Comparison of ENCODE assay signal across 11 cellular contexts in the genomic region with DNA sequence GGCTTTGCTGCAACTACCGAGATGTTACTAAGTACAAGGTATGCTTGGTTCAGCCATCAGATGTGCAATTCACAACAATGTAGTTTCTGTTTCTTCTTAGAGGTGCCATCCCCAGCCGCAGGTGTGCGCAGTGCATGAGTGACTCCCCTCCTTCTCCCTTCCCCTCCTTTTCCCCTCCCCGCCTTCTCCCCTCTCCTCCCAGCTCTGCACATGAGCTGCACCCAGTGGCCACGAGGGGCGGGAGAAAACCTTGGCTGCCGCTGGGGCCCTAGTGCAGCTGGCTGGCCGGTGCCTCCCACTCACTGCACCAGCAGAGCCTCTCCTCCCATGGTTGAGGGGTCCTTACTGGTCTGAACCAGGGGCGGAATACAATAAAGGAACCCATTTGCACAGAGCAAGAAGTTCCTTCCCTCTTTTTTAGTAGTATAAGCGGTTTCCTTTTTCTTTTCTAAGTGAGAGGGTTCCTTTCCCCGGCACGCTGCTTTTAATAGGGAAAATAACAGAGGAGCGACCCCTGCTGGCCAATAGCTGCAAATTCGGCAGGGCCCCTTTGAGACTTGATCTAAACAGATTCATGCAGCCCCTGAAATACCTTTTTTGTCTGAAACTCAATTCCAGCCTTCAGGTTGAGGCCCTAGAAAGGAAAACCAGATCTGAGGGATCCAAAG. TPM values are rescaled to one million over a fixed set of nuclear protein-coding genes. Genes with fewer than 3 reads are reported as not detected.
DNase-seq lines count a peak whose midpoint lies in the region; ATAC-seq and TF ChIP-seq lines count a peak whose summit lies in the region.
"Had no signal": no experiment of that assay in that cellular context is flagged by ENCODE, and none has a peak within 500 bp of the region (broad histone marks: within the 10 kb centered on the region; RNA-seq: fewer than 3 reads in every experiment).

No MANE protein-coding gene starts in this region.

- POLR2A ChIA-PET in A673 (lab: Charles Lee; ENCODE audit: low non-redundant PET), result no interaction called here

- H3K4me3 ChIP-seq in A673 (ENCODE audit: low read depth, low read length, poor library complexity, severe bottlenecking) (no peak overlapping the region), GM12864 (ENCODE audit: low read depth, low read length) (no peak overlapping the region), mucosa of descending colon (no peak overlapping the region)
- H3K4me3 ChIP-seq: ascending aorta, left lung had no signal

- ATAC-seq in mucosa of descending colon, result no peak
- no peak for ATAC-seq in GM21529 (IDR thresholded peaks at IDR 0.05; ENCODE audit: unreplicated experiment)
- ATAC-seq in left colon, result no peak
- ATAC-seq: left lung had no signal

- peak; percentile 40 for TF ChIP-seq CTCF in A673 (conservative IDR thresholded peaks at IDR 0.05; ENCODE audit: low read depth, low read length)
- peak; percentile 61 for TF ChIP-seq CTCF in GM12864 (IDR thresholded peaks at IDR 0.05; ENCODE audit: low read depth, low read length, missing control alignments)
- TF ChIP-seq CTCF in glutamatergic neuron (IDR thresholded peaks at IDR 0.05; ENCODE audit: partially characterized antibody, unreplicated experiment), result peak; percentile 40
- no peak for TF ChIP-seq CTCF in mucosa of descending colon (IDR thresholded peaks at IDR 0.05)

- no peaks in the 10 kb centered on the region for H3K36me3 ChIP-seq in A673 (ENCODE audit: insufficient read depth, low read length, poor library complexity, severe bottlenecking)
- H3K36me3 ChIP-seq in mucosa of descending colon (ENCODE audit: low read depth), result no peaks in the 10 kb centered on the region
- H3K36me3 ChIP-seq: ascending aorta, left lung had no signal

- H3K9me3 ChIP-seq in A673 (ENCODE audit: low read depth, low read length, poor library complexity, severe bottlenecking), result no peaks in the 10 kb centered on the region
- H3K9me3 ChIP-seq in mucosa of descending colon, result peaks cover 5% of the 10 kb centered on the region

- intact Hi-C loops in A673 (cut with micrococcal nuclease; ENCODE audit: unreplicated experiment) (loop anchor here (10.0 kb wide), 1 partner anchor 1334 kb away; no protein-coding TSS in a partner anchor), mucosa of descending colon (cut with DNase I, micrococcal nuclease) (no loop called here), left colon (cut with DNase I, micrococcal nuclease) (no loop called here)

- H3K27ac Mint-ChIP-seq in glutamatergic neuron (ENCODE audit: unreplicated experiment), result no peak overlapping the region
- H3K27ac Mint-ChIP-seq: activated B cell treated with CpG ODN at 0.5 μM for 24 hours had no signal

- no peaks in the 10 kb centered on the region for H3K4me1 Mint-ChIP-seq in glutamatergic neuron (ENCODE audit: low read depth, unreplicated experiment)

- H3K27ac ChIP-seq in A673 (ENCODE audit: low read depth, low read length, poor library complexity, severe bottlenecking), result no peak overlapping the region
- H3K27ac ChIP-seq: ascending aorta, left lung had no signal

- no peaks in the 10 kb centered on the region for H3K27me3 ChIP-seq in A673 (replicated peaks; ENCODE audit: insufficient read depth, low read depth, low read length, poor library complexity)
- H3K27me3 ChIP-seq: ascending aorta, left lung had no signal

- H3K4me3 Mint-ChIP-seq in glutamatergic neuron (ENCODE audit: unreplicated experiment), result no peak overlapping the region
- H3K4me3 Mint-ChIP-seq: activated B cell treated with CpG ODN at 0.5 μM for 24 hours had no signal

- BruUV-seq in A673 (replicated peaks; lab: Mats Ljungman, UMichigan), result no TSS peak

- H3K9me3 Mint-ChIP-seq in glutamatergic neuron (ENCODE audit: unreplicated experiment), result no peaks in the 10 kb centered on the region

- CTCF ChIA-PET in A673 (lab: Charles Lee), result no interaction called here

- DNase-seq in A673 (ENCODE audit: low spot score), result peak; percentile 0
- no peak for DNase-seq in GM12864 (ENCODE audit: low read depth)
- DNase-seq in RPMI7951 (ENCODE audit: low read depth), result peak; percentile 8
- no peak for DNase-seq in glutamatergic neuron
- DNase-seq in mucosa of descending colon, result no peak
- no peak for DNase-seq in NK-92 (lab: John Stamatoyannopoulos, UW; ENCODE audit: unreplicated experiment)
- DNase-seq in left colon, result no peak
- DNase-seq: activated B cell treated with CpG ODN at 0.5 μM for 24 hours, left lung had no signal

- H3K36me3 Mint-ChIP-seq in glutamatergic neuron (ENCODE audit: unreplicated experiment), result peaks cover 6% of the 10 kb centered on the region

- H3K4me1 ChIP-seq in A673 (ENCODE audit: insufficient read depth, low read length, poor library complexity, severe bottlenecking) (no peaks in the 10 kb centered on the region), mucosa of descending colon (ENCODE audit: low read depth) (peaks cover 8% of the 10 kb centered on the region)
- H3K4me1 ChIP-seq: ascending aorta, left lung had no signal

- no peaks in the 10 kb centered on the region for H3K27me3 Mint-ChIP-seq in glutamatergic neuron (ENCODE audit: unreplicated experiment)

RNA-seq across cellular contexts. Expression of gene CCL15, which starts 7.8 kb away (rescaled TPM):
- total RNA-seq in A673 (2021) (not detected in 2 replicates), glutamatergic neuron (ENCODE audit: unreplicated experiment) (not detected), mucosa of descending colon (10 to 100 TPM; 19.8 to 79.4 (median 59.7) TPM), left colon (10 to 100 TPM; 79.8 to 81.3 TPM)
- not detected in 2 replicates for total RNA-seq in RPMI7951 (2014; rRNA removed; shearing (Covaris generic))
- total RNA-seq: activated B cell treated with CpG ODN at 0.5 μM for 24 hours, ascending aorta had no signal

RNA-seq across cellular contexts. Expression of gene CCL23, which starts 8.6 kb away (rescaled TPM):
- total RNA-seq in A673 (2021), result not detected in 2 replicates
- total RNA-seq in RPMI7951 (2014; rRNA removed; shearing (Covaris generic)), result not detected in 2 replicates
- not detected for total RNA-seq in glutamatergic neuron (ENCODE audit: unreplicated experiment)
- 1 to 10 TPM; 1.3 to 5.2 (median 3.3) TPM for total RNA-seq in mucosa of descending colon
- total RNA-seq in left colon, result 1 to 10 TPM in 1 of 2 donors, not detected in 1; 3.7 TPM
- total RNA-seq: activated B cell treated with CpG ODN at 0.5 μM for 24 hours had no signal

RNA-seq across cellular contexts. Expression of gene CCL14, which starts 22.6 kb away (rescaled TPM):
- not detected in 2 replicates for total RNA-seq in A673 (2021)
- not detected in 2 replicates for total RNA-seq in RPMI7951 (2014; rRNA removed; shearing (Covaris generic))
- not detected for total RNA-seq in glutamatergic neuron (ENCODE audit: unreplicated experiment)
- 1 to 10 TPM; 4.0 to 7.2 (median 6.2) TPM for total RNA-seq in mucosa of descending colon
- 1 to 10 TPM; 2.3 to 4.3 TPM for total RNA-seq in left colon
- total RNA-seq: activated B cell treated with CpG ODN at 0.5 μM for 24 hours had no signal

RNA-seq across cellular contexts. Expression of gene CCL16, which starts 27.8 kb away (rescaled TPM):
- total RNA-seq in A673 (2021) (not detected in 2 replicates), glutamatergic neuron (ENCODE audit: unreplicated experiment) (not detected), mucosa of descending colon (under 1 TPM in 2 of 3 donors, not detected in 1; 0.20 to 0.44 TPM), left colon (under 1 TPM in 1 of 2 donors, not detected in 1; 0.25 TPM)
- not detected in 2 replicates for total RNA-seq in RPMI7951 (2014; rRNA removed; shearing (Covaris generic))
- total RNA-seq: activated B cell treated with CpG ODN at 0.5 μM for 24 hours, ascending aorta, left lung had no signal

RNA-seq across cellular contexts. Expression of gene CCL18, which starts 54.9 kb away (rescaled TPM):
- total RNA-seq in A673 (2021) (not detected in 2 replicates), glutamatergic neuron (ENCODE audit: unreplicated experiment) (not detected), mucosa of descending colon (1 to 10 TPM; 1.0 to 7.3 (median 2.3) TPM), left colon (1 to 10 TPM in 1 of 2 donors, under 1 TPM in 1; 0.85 to 1.2 TPM)
- total RNA-seq in RPMI7951 (2014; rRNA removed; shearing (Covaris generic)), result not detected in 2 replicates
- total RNA-seq: activated B cell treated with CpG ODN at 0.5 μM for 24 hours, ascending aorta had no signal

Comparison
In these comparisons a context has a peak if more than half of its experiments do, and no peak if none do; other contexts are left out.
1. DNase-seq: peak in A673 (single experiment) and RPMI7951 (single experiment); none in GM12864 (single experiment), glutamatergic neuron (single experiment), mucosa of descending colon (0 of 3), NK-92 (single experiment) and left colon (0 of 2).
2. RNA of gene CCL15, which starts 7.8 kb away (total RNA-seq): 79.8 to 81.3 TPM in left colon and 19.8 to 79.4 TPM in mucosa of descending colon; not detected in A673, not detected in RPMI7951 and not detected in glutamatergic neuron (single experiment); every median in the first group is over 10 times any median in the second.